In the genomic region with DNA sequence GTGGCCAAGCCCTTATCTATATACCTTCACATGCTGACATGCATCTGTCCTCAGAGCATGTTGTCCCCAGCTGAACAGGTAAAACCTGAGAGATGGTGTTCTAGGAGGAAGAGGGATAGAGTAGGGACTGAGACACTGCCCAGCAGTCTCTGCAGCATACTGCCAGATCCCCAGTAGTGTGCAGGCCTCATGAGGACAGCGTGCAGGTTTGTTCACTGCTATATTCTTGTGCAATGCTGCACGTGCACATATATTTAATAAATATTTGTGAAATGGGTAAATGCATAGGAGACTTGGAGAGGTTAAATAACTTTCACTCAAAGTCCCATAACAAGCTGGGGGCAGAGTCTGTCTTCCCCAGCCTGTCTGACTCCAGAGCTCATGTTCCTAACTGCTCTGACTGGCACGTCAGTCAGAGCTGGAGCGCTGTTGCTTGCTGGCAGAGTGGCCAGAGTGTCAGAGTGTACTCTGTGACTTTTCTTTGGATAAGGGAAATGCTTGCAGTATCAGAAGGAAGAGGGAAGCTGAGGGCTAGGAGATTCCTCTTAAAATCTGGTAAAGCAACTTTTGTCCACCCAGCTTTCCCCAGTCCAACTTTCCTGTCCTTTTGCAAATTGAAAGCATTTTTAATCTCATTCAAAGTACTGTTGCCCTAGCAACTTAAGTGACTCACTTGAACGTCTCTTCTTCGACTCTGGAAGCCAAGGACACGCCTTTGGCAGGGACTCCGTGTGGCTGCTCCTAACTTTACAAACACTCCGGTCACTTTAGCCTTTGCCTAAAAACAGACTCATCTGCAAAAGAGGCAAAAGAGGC, we compare ENCODE assay signal across 2 cellular contexts.
A peak's percentile ranks its signal among the peaks of the same experiment; 100 is the strongest.
TF ChIP-seq lines count a peak whose summit lies in the region.

No MANE protein-coding gene starts in this region.

TF ChIP-seq in SK-N-SH, 30 proteins besides CTCF, POLR2A, EP300 and RAD21 (continued from another document and continues in another):
- no peak for TF ChIP-seq EZH2phosphoT487 (IDR thresholded peaks at IDR 0.05; ENCODE audit: borderline replicate concordance, low read depth)
- no peak for TF ChIP-seq SIN3A (IDR thresholded peaks at IDR 0.05; ENCODE audit: borderline replicate concordance, low read depth, low read length)
- TF ChIP-seq CHD2 (IDR thresholded peaks at IDR 0.05; ENCODE audit: low read length, partially characterized antibody), result no peak
- no peak for TF ChIP-seq NFIC (IDR thresholded peaks at IDR 0.05; ENCODE audit: borderline replicate concordance)
- no peak for TF ChIP-seq MEF2A (IDR thresholded peaks at IDR 0.05; ENCODE audit: borderline replicate concordance, low read depth)
- no peak for TF ChIP-seq FOXJ3 (CRISPR knock-in tag; IDR thresholded peaks at IDR 0.05)
- no peak for TF ChIP-seq FOXM1 (IDR thresholded peaks at IDR 0.05; ENCODE audit: low read depth)
- TF ChIP-seq, protein P1, sequence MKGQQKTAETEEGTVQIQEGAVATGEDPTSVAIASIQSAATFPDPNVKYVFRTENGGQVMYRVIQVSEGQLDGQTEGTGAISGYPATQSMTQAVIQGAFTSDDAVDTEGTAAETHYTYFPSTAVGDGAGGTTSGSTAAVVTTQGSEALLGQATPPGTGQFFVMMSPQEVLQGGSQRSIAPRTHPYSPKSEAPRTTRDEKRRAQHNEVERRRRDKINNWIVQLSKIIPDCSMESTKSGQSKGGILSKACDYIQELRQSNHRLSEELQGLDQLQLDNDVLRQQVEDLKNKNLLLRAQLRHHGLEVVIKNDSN (IDR thresholded peaks at IDR 0.05; ENCODE audit: borderline replicate concordance, low read depth), result no peak
- TF ChIP-seq MXI1 (IDR thresholded peaks at IDR 0.05; ENCODE audit: low read depth, low read length), result no peak
- TF ChIP-seq YY1 (IDR thresholded peaks at IDR 0.05; ENCODE audit: low read depth), result no peak
- TF ChIP-seq, protein P2, sequence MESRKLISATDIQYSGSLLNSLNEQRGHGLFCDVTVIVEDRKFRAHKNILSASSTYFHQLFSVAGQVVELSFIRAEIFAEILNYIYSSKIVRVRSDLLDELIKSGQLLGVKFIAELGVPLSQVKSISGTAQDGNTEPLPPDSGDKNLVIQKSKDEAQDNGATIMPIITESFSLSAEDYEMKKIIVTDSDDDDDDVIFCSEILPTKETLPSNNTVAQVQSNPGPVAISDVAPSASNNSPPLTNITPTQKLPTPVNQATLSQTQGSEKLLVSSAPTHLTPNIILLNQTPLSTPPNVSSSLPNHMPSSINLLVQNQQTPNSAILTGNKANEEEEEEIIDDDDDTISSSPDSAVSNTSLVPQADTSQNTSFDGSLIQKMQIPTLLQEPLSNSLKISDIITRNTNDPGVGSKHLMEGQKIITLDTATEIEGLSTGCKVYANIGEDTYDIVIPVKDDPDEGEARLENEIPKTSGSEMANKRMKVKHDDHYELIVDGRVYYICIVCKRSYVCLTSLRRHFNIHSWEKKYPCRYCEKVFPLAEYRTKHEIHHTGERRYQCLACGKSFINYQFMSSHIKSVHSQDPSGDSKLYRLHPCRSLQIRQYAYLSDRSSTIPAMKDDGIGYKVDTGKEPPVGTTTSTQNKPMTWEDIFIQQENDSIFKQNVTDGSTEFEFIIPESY (IDR thresholded peaks at IDR 0.05; ENCODE audit: borderline replicate concordance, low read depth), result no peak
- TF ChIP-seq, protein P3, sequence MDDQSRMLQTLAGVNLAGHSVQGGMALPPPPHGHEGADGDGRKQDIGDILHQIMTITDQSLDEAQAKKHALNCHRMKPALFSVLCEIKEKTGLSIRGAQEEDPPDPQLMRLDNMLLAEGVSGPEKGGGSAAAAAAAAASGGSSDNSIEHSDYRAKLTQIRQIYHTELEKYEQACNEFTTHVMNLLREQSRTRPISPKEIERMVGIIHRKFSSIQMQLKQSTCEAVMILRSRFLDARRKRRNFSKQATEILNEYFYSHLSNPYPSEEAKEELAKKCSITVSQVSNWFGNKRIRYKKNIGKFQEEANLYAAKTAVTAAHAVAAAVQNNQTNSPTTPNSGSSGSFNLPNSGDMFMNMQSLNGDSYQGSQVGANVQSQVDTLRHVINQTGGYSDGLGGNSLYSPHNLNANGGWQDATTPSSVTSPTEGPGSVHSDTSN (IDR thresholded peaks at IDR 0.05), result peak; percentile 60
- TF ChIP-seq RXRA (IDR thresholded peaks at IDR 0.05; ENCODE audit: borderline replicate concordance, low read depth), result no peak
- no peak for TF ChIP-seq SMC3 (IDR thresholded peaks at IDR 0.05; ENCODE audit: low read depth, low read length)
- TF ChIP-seq GABPA (IDR thresholded peaks at IDR 0.05; ENCODE audit: low read depth), result no peak
- no peak for TF ChIP-seq TAF1 (IDR thresholded peaks at IDR 0.05; ENCODE audit: borderline replicate concordance, low read depth, low read length)
- TF ChIP-seq, protein P4, sequence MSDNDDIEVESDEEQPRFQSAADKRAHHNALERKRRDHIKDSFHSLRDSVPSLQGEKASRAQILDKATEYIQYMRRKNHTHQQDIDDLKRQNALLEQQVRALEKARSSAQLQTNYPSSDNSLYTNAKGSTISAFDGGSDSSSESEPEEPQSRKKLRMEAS (IDR thresholded peaks at IDR 0.05; ENCODE audit: low read depth), result 0 out of 2 replicates have a peak, but pooled peaks have one; percentile 23
- TF ChIP-seq TCF12 (IDR thresholded peaks at IDR 0.05), result no peak
- no peak for TF ChIP-seq NRF1 (IDR thresholded peaks at IDR 0.05; ENCODE audit: low read depth, low read length)
- TF ChIP-seq JUND (IDR thresholded peaks at IDR 0.05), result peak; percentile 20; the same call in 1 of the 2 replicates
- TF ChIP-seq, protein P5, sequence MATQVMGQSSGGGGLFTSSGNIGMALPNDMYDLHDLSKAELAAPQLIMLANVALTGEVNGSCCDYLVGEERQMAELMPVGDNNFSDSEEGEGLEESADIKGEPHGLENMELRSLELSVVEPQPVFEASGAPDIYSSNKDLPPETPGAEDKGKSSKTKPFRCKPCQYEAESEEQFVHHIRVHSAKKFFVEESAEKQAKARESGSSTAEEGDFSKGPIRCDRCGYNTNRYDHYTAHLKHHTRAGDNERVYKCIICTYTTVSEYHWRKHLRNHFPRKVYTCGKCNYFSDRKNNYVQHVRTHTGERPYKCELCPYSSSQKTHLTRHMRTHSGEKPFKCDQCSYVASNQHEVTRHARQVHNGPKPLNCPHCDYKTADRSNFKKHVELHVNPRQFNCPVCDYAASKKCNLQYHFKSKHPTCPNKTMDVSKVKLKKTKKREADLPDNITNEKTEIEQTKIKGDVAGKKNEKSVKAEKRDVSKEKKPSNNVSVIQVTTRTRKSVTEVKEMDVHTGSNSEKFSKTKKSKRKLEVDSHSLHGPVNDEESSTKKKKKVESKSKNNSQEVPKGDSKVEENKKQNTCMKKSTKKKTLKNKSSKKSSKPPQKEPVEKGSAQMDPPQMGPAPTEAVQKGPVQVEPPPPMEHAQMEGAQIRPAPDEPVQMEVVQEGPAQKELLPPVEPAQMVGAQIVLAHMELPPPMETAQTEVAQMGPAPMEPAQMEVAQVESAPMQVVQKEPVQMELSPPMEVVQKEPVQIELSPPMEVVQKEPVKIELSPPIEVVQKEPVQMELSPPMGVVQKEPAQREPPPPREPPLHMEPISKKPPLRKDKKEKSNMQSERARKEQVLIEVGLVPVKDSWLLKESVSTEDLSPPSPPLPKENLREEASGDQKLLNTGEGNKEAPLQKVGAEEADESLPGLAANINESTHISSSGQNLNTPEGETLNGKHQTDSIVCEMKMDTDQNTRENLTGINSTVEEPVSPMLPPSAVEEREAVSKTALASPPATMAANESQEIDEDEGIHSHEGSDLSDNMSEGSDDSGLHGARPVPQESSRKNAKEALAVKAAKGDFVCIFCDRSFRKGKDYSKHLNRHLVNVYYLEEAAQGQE (IDR thresholded peaks at IDR 0.05; ENCODE audit: low read depth, low read length), result no peak

TF ChIP-seq in GM23338, 12 proteins besides CTCF, POLR2A, EP300 and RAD21:
- TF ChIP-seq, protein P6, sequence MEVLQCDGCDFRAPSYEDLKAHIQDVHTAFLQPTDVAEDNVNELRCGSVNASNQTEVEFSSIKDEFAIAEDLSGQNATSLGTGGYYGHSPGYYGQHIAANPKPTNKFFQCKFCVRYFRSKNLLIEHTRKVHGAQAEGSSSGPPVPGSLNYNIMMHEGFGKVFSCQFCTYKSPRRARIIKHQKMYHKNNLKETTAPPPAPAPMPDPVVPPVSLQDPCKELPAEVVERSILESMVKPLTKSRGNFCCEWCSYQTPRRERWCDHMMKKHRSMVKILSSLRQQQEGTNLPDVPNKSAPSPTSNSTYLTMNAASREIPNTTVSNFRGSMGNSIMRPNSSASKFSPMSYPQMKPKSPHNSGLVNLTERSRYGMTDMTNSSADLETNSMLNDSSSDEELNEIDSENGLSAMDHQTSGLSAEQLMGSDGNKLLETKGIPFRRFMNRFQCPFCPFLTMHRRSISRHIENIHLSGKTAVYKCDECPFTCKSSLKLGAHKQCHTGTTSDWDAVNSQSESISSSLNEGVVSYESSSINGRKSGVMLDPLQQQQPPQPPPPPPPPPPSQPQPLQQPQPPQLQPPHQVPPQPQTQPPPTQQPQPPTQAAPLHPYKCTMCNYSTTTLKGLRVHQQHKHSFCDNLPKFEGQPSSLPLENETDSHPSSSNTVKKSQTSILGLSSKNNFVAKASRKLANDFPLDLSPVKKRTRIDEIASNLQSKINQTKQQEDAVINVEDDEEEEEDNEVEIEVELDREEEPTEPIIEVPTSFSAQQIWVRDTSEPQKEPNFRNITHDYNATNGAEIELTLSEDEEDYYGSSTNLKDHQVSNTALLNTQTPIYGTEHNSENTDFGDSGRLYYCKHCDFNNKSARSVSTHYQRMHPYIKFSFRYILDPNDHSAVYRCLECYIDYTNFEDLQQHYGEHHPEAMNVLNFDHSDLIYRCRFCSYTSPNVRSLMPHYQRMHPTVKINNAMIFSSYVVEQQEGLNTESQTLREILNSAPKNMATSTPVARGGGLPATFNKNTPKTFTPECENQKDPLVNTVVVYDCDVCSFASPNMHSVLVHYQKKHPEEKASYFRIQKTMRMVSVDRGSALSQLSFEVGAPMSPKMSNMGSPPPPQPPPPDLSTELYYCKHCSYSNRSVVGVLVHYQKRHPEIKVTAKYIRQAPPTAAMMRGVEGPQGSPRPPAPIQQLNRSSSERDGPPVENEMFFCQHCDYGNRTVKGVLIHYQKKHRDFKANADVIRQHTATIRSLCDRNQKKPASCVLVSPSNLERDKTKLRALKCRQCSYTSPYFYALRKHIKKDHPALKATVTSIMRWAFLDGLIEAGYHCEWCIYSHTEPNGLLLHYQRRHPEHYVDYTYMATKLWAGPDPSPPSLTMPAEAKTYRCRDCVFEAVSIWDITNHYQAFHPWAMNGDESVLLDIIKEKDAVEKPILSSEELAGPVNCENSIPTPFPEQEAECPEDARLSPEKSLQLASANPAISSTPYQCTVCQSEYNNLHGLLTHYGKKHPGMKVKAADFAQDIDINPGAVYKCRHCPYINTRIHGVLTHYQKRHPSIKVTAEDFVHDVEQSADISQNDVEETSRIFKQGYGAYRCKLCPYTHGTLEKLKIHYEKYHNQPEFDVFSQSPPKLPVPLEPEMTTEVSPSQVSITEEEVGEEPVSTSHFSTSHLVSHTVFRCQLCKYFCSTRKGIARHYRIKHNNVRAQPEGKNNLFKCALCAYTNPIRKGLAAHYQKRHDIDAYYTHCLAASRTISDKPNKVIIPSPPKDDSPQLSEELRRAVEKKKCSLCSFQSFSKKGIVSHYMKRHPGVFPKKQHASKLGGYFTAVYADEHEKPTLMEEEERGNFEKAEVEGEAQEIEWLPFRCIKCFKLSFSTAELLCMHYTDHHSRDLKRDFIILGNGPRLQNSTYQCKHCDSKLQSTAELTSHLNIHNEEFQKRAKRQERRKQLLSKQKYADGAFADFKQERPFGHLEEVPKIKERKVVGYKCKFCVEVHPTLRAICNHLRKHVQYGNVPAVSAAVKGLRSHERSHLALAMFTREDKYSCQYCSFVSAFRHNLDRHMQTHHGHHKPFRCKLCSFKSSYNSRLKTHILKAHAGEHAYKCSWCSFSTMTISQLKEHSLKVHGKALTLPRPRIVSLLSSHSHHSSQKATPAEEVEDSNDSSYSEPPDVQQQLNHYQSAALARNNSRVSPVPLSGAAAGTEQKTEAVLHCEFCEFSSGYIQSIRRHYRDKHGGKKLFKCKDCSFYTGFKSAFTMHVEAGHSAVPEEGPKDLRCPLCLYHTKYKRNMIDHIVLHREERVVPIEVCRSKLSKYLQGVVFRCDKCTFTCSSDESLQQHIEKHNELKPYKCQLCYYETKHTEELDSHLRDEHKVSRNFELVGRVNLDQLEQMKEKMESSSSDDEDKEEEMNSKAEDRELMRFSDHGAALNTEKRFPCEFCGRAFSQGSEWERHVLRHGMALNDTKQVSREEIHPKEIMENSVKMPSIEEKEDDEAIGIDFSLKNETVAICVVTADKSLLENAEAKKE (CRISPR knock-in tag; IDR thresholded peaks at IDR 0.05), result no peak
- TF ChIP-seq EZH2 (IDR thresholded peaks at IDR 0.05; ENCODE audit: low read depth, unreplicated experiment) (no peak), JUNB (IDR thresholded peaks at IDR 0.05; ENCODE audit: unreplicated experiment) (no peak)
